Comparison of ENCODE assay signal across 31 cellular contexts in genomic region chr7:117250801-117251200, GRCh38.
A peak's percentile ranks its signal among the peaks of the same experiment; 100 is the strongest.
DNase-seq lines count a peak whose midpoint lies in the region; ATAC-seq and TF ChIP-seq lines count a peak whose summit lies in the region.
"Had no signal": no experiment of that assay in that cellular context is flagged by ENCODE, and none has a peak within 500 bp of the region (broad histone marks: within the 10 kb centered on the region; RNA-seq: fewer than 3 reads in every experiment).

No MANE protein-coding gene starts in this region.

- H3K36me3 ChIP-seq in SJSA1 (no peaks in the 10 kb centered on the region), osteoblast (ENCODE audit: insufficient read depth, low read length) (no peaks in the 10 kb centered on the region)
- H3K36me3 ChIP-seq: stomach, tibial artery had no signal

- H3K27ac ChIP-seq in SJSA1 (peak overlapping the region; percentile 57), osteoblast (ENCODE audit: low read depth, low read length) (peak overlapping the region; percentile 92)
- H3K27ac ChIP-seq: C4-2B, PC-9, stomach, tibial artery had no signal

- H3K9me3 ChIP-seq in SJSA1 (replicated peaks), result no peaks in the 10 kb centered on the region
- no peaks in the 10 kb centered on the region for H3K9me3 ChIP-seq in osteoblast (ENCODE audit: low read depth, low read length)
- H3K9me3 ChIP-seq: tibial artery had no signal

- H3K4me1 ChIP-seq in SJSA1 (replicated peaks), result peaks cover 44% of the 10 kb centered on the region
- peaks cover 32% of the 10 kb centered on the region for H3K4me1 ChIP-seq in osteoblast (ENCODE audit: insufficient read depth, low read length)
- H3K4me1 ChIP-seq: stomach had no signal

- H3K4me3 ChIP-seq in SJSA1, result no peak overlapping the region
- H3K4me3 ChIP-seq in osteoblast (ENCODE audit: insufficient read depth, low read length), result no peak overlapping the region
- H3K4me3 ChIP-seq: PC-9, stomach, tibial artery had no signal

- H2AFZ ChIP-seq in osteoblast (ENCODE audit: low read length), result peak overlapping the region; percentile 82
- H2AFZ ChIP-seq: PC-9 had no signal

- TF ChIP-seq CTCF in osteoblast (IDR thresholded peaks at IDR 0.05; ENCODE audit: extremely low read depth, low read depth, low read length), result no peak

- no peaks in the 10 kb centered on the region for H3K79me2 ChIP-seq in osteoblast (ENCODE audit: insufficient read depth, low read length)

- ATAC-seq in HG03095 (IDR thresholded peaks at IDR 0.05; ENCODE audit: unreplicated experiment), result no peak
- no peak for ATAC-seq in HG03025 (IDR thresholded peaks at IDR 0.05; ENCODE audit: low FRiP score, unreplicated experiment)
- ATAC-seq: activated naive CD8-positive, alpha-beta T cell treated with anti-CD3 and anti-CD28 coated beads, Interleukin-2, amount 50 U/mL, for 24 hours; esophagus mucosa; right cardiac atrium had no signal

- H4K20me1 ChIP-seq in osteoblast (ENCODE audit: insufficient read depth, low read length), result no peaks in the 10 kb centered on the region

- peak; percentile 48 for DNase-seq in AG20443 (ENCODE audit: low spot score)
- DNase-seq in SJSA1 (ENCODE audit: low read depth in 1 of 2, low spot score in 2 of 2), result no peak
- DNase-seq in fibroblast of peridontal ligament (ENCODE audit: extremely low read depth), result peak; percentile 62
- peak; percentile 86 for DNase-seq in osteoblast (ENCODE audit: insufficient read length, low spot score, missing footprints)
- no peak for DNase-seq in DMS153 (lab: John Stamatoyannopoulos, UW)
- no peak for DNase-seq in LoVo (ENCODE audit: low spot score)
- DNase-seq: ACHN; activated CD4-positive, alpha-beta memory T cell treated with anti-CD3 and anti-CD28 coated beads, Interleukin-2, amount 10 ng/mL, durations not matched to agents 7 days and 5 days; activated CD8-positive, alpha-beta memory T cell treated with anti-CD3 and anti-CD28 coated beads, Interleukin-2, amount 50 U/mL, for 4 hours; activated naive CD4-positive, alpha-beta T cell; activated naive CD8-positive, alpha-beta T cell treated with anti-CD3 and anti-CD28 coated beads, Interleukin-2, amount 50 U/mL, for 24 hours; Caco-2; dermis blood vessel endothelial cell; endodermal cell; GDM1; H7; Kasumi-1; MV-4-11; NCI-H1436; NCI-H2081 treated with DMSO at 0.1 percent for 48 hours; NCI-H2227 treated with DMSO at 0.1 percent for 48 hours; NCI-H526; NK-92 treated with Interleukin-12 subunit alpha and Interleukin-12 subunit beta, amount 100 ng/mL, for 24 hours; PC-9; right cardiac atrium; stomach; tibial artery had no signal

- H3K27me3 ChIP-seq in SJSA1 (replicated peaks) (no peaks in the 10 kb centered on the region), osteoblast (ENCODE audit: insufficient read depth, low read length) (no peaks in the 10 kb centered on the region)
- H3K27me3 ChIP-seq: tibial artery had no signal

- H3K4me2 ChIP-seq in osteoblast (ENCODE audit: insufficient read depth, low read length), result peak overlapping the region; percentile 56
- H3K4me2 ChIP-seq: PC-9 had no signal

Comparison
In these comparisons a context has a peak if more than half of its experiments do, and no peak if none do; other contexts are left out.
1. DNase-seq: peak in AG20443 (single experiment), fibroblast of peridontal ligament (single experiment) and osteoblast (single experiment); none in SJSA1 (0 of 2), DMS153 (single experiment) and LoVo (single experiment).